ENCODE assay signal across 1 cellular context in the genomic region with DNA sequence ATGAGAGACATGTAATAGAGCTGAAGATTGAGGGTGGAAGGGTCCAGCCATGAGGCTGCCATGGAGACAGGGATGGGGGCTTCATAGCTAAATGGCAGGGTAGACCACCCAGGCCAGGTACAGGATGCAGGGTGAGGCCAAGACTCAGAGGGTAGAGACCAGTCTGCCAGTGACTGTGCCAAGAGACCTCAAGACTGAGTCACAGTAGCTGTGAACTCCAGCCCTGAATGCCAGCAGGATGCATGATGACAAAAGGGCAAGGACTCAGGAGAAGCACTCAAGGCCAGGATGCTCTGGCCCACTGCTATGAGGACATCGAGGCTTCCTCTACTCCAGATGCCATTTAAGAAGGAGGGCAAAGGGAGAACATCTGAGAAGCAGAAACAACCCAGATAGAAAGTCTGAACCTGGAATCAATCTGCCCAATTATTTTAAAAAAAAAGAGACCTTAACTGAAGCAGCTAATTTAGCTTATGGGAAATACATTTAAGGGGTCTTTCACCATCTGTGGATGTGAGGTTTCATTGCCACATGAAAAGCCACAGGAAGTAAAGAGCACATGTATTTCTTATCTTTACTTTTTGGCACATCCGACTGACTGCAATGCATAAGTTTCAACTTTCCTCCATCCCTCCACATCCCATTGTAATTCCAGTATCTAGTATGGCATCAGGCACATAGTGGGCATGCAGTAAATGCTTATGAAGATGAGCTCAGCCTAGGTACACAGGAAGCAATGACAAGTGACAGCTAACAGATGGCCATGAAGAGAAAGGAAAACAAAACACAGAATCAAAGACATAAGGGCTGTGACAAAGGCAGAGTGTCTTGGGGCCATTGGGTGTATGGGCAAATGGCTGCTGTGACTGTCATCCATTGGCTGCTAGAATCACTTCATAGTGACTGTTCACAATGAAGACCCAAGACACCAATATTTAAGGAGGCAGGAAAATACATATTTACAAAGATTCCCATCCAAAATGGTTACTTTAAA.
TF ChIP-seq lines count a peak whose summit lies in the region.

No MANE protein-coding gene starts in this region.

TF ChIP-seq in SK-N-SH, 30 proteins besides CTCF, POLR2A, EP300 and RAD21:
- TF ChIP-seq, protein P1, sequence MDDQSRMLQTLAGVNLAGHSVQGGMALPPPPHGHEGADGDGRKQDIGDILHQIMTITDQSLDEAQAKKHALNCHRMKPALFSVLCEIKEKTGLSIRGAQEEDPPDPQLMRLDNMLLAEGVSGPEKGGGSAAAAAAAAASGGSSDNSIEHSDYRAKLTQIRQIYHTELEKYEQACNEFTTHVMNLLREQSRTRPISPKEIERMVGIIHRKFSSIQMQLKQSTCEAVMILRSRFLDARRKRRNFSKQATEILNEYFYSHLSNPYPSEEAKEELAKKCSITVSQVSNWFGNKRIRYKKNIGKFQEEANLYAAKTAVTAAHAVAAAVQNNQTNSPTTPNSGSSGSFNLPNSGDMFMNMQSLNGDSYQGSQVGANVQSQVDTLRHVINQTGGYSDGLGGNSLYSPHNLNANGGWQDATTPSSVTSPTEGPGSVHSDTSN (IDR thresholded peaks at IDR 0.05): no peak
- TF ChIP-seq GABPA (IDR thresholded peaks at IDR 0.05; ENCODE audit: low read depth) (no peak), MXI1 (IDR thresholded peaks at IDR 0.05; ENCODE audit: low read depth, low read length) (no peak), TEAD4 (IDR thresholded peaks at IDR 0.05; ENCODE audit: borderline replicate concordance, insufficient read depth) (no peak), TAF1 (IDR thresholded peaks at IDR 0.05; ENCODE audit: borderline replicate concordance, low read depth, low read length) (no peak), FOSL2 (IDR thresholded peaks at IDR 0.05; ENCODE audit: borderline replicate concordance, low read depth) (no peak), JUND (IDR thresholded peaks at IDR 0.05) (no peak), YY1 (IDR thresholded peaks at IDR 0.05; ENCODE audit: low read depth) (no peak)
- TF ChIP-seq, protein P2, sequence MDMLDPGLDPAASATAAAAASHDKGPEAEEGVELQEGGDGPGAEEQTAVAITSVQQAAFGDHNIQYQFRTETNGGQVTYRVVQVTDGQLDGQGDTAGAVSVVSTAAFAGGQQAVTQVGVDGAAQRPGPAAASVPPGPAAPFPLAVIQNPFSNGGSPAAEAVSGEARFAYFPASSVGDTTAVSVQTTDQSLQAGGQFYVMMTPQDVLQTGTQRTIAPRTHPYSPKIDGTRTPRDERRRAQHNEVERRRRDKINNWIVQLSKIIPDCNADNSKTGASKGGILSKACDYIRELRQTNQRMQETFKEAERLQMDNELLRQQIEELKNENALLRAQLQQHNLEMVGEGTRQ (IDR thresholded peaks at IDR 0.05; ENCODE audit: borderline replicate concordance, low read depth, low read length): no peak
TF ChIP-seq in SK-N-SH: peak in this region for 0.
